ENCODE assay signal across 8 cellular contexts in genomic region chr2:100562613-100563406, GRCh38. TPM values are rescaled to one million over a fixed set of nuclear protein-coding genes. Genes with fewer than 3 reads are reported as not detected.
DNase-seq lines count a peak whose midpoint lies in the region; ATAC-seq and TF ChIP-seq lines count a peak whose summit lies in the region.

Gene PDCL3 (plus strand): TSS chr2:100562993. CDS start chr2:100563068, 75 bp downstream.

- ATAC-seq in HG02623 (IDR thresholded peaks at IDR 0.05; ENCODE audit: unreplicated experiment), result peak; percentile 94
- ATAC-seq in omental fat pad (ENCODE audit: low FRiP score), result peak; percentile 98

- no peaks in the 10 kb centered on the region for H3K27me3 Mint-ChIP-seq in activated naive CD8-positive, alpha-beta T cell

- H3K36me3 ChIP-seq in testis (ENCODE audit: low read depth, missing control alignments), result no peaks in the 10 kb centered on the region

- no peaks in the 10 kb centered on the region for H3K9me3 Mint-ChIP-seq in activated naive CD8-positive, alpha-beta T cell (ENCODE audit: low read depth)

- DNase-seq in GM12864 (ENCODE audit: low read depth) (peak; percentile 99), NCI-H1105 (lab: John Stamatoyannopoulos, UW) (peak; percentile 94), SKM-1 treated with dmso at 0.1 percent for 144 hours (lab: John Stamatoyannopoulos, UW; ENCODE audit: unreplicated experiment) (peak; percentile 97), glomerular visceral epithelial cell (ENCODE audit: extremely low spot score) (peak; percentile 99), omental fat pad (ENCODE audit: low spot score) (peak; percentile 76), testis (peak; percentile 98)

- no peak for TF ChIP-seq POLR2A in testis (IDR thresholded peaks at IDR 0.05)

- no peaks in the 10 kb centered on the region for H3K27me3 ChIP-seq in testis

- 0% methylated on average over 7 to 59 of the region's 62 CpGs for WGBS in testis, 2 donors

- H3K4me3 ChIP-seq in GM12864 (ENCODE audit: low read depth, low read length) (peak within 1 kb of the TSS; percentile 99), testis (peak within 1 kb of the TSS; percentile 75 to 96)

- intact Hi-C loops in testis (cut with DNase I; ENCODE audit: low total_unique reads), result loop anchor here (10.0 kb wide), 1 partner anchor 1228 kb away; the partner anchor contains the start of genes EIF5B and TXNDC9

- H3K36me3 Mint-ChIP-seq in activated naive CD8-positive, alpha-beta T cell, result no peaks in the 10 kb centered on the region

- H3K27ac Mint-ChIP-seq in activated naive CD8-positive, alpha-beta T cell, result peak within 1 kb of the TSS; percentile 98

- no peaks in the 10 kb centered on the region for H3K9me3 ChIP-seq in testis

- peaks cover 27% of the 10 kb centered on the region for H3K4me1 ChIP-seq in testis

- no peak for TF ChIP-seq CTCF in GM12864 (IDR thresholded peaks at IDR 0.05; ENCODE audit: low read depth, low read length, missing control alignments)
- TF ChIP-seq CTCF in omental fat pad (IDR thresholded peaks at IDR 0.05), result no peak
- TF ChIP-seq CTCF in testis (IDR thresholded peaks at IDR 0.05), result no peak

- H3K4me1 Mint-ChIP-seq in activated naive CD8-positive, alpha-beta T cell (ENCODE audit: low read depth), result peaks cover 39% of the 10 kb centered on the region

- H3K4me3 Mint-ChIP-seq in activated naive CD8-positive, alpha-beta T cell, result peak within 1 kb of the TSS; percentile 94

- H3K27ac ChIP-seq in testis, result peak within 1 kb of the TSS; percentile 89 to 96

RNA-seq across cellular contexts. Expression of gene PDCL3, which starts in this region (rescaled TPM):
- total RNA-seq in omental fat pad, result 10 to 100 TPM; 11.3 to 17.4 (median 14.0) TPM
- 10 to 100 TPM; 26.4 to 35.4 TPM for total RNA-seq in testis
- polyA plus RNA-seq in testis (ENCODE audit: insufficient read depth, low read depth, low replicate concordance), result 33.3 TPM

Comparison
In these comparisons a context has a peak if more than half of its experiments do, and no peak if none do; other contexts are left out.
1. Peak in every context shown above with its lines: DNase-seq, ATAC-seq, H3K4me3 ChIP-seq and H3K27ac ChIP-seq.